In genomic region chr7:28804157-28804556, GRCh38 we compare ENCODE assay signal across 23 cellular contexts.
A peak's percentile ranks its signal among the peaks of the same experiment; 100 is the strongest.
DNase-seq lines count a peak whose midpoint lies in the region; ATAC-seq, FAIRE-seq and TF ChIP-seq lines count a peak whose summit lies in the region.
"Had no signal": no experiment of that assay in that cellular context is flagged by ENCODE, and none has a peak within 500 bp of the region (broad histone marks: within the 10 kb centered on the region; RNA-seq: fewer than 3 reads in every experiment).

No MANE protein-coding gene starts in this region.

- H2BK12ac ChIP-seq in trophoblast cell (ENCODE audit: low read length), result no peak overlapping the region

- H3K4me3 ChIP-seq in astrocyte (ENCODE audit: insufficient read depth, low read depth, low read length) (no peak overlapping the region), trophoblast cell (ENCODE audit: low read depth, low read length) (peak overlapping the region; percentile 44), esophagus muscularis mucosa (no peak overlapping the region)
- H3K4me3 ChIP-seq: A549; BLaER1 treated with 17β-estradiol and CSF1 and Interleukin-3, amounts not matched to agents 10 nM and 100 nM; GM12878; GM23338 had no signal

- ATAC-seq in activated CD4-positive, CD25-positive, alpha-beta regulatory T cell treated with anti-CD3 and anti-CD28 coated beads, Interleukin-2, amount 50 U/mL, for 24 hours, result no peak
- ATAC-seq: GM12878, GM23338 had no signal

- WGBS in trophoblast cell (ENCODE audit: extremely low coverage, insufficient coverage, insufficient read length), result no CpG with 5 or more reads among the region's 8 CpGs
- 94% methylated on average over 8 of the region's 8 CpGs for WGBS in esophagus muscularis mucosa

- intact Hi-C loops in esophagus muscularis mucosa (cut with DNase I), result no loop called here

- peak overlapping the region; percentile 53 for H3K27ac ChIP-seq in astrocyte (ENCODE audit: low read depth, low read length)
- no peak overlapping the region for H3K27ac ChIP-seq in trophoblast cell (ENCODE audit: low read depth, low read length)
- no peak overlapping the region for H3K27ac ChIP-seq in esophagus muscularis mucosa (replicated peaks in 1 of 4)
- H3K27ac ChIP-seq: A549; BLaER1 treated with 17β-estradiol and CSF1 and Interleukin-3, amounts not matched to agents 10 nM and 100 nM had no signal

- H3K4me1 ChIP-seq in astrocyte (ENCODE audit: insufficient read depth, low read length) (peaks cover 17% of the 10 kb centered on the region), trophoblast cell (ENCODE audit: control insufficient read depth in 1 of 2, insufficient read depth in 2 of 2, low read length in 2 of 2) (no peaks in the 10 kb centered on the region), esophagus muscularis mucosa (peaks cover 0 to 5% (median 2%) of the 10 kb centered on the region in 4 donors)
- H3K4me1 ChIP-seq: A549 had no signal

- H3K4ac ChIP-seq in trophoblast cell (ENCODE audit: low read depth, low read length), result no peak overlapping the region

- H2AFZ ChIP-seq in astrocyte (ENCODE audit: low read depth, low read length), result no peak overlapping the region
- no peak overlapping the region for H2AFZ ChIP-seq in trophoblast cell (ENCODE audit: insufficient read depth, low read length, poor library complexity)
- H2AFZ ChIP-seq: GM23338 had no signal

- H3K27me3 ChIP-seq in astrocyte (ENCODE audit: insufficient read depth, low read length) (no peaks in the 10 kb centered on the region), trophoblast cell (ENCODE audit: insufficient read depth, low read length) (no peaks in the 10 kb centered on the region), esophagus muscularis mucosa (no peaks in the 10 kb centered on the region)
- H3K27me3 ChIP-seq: BE2C; BLaER1 treated with 17β-estradiol and CSF1 and Interleukin-3, amounts not matched to agents 10 nM and 100 nM had no signal

- no peaks in the 10 kb centered on the region for H3K79me1 ChIP-seq in trophoblast cell (ENCODE audit: low read length)

- no peak overlapping the region for H3K23ac ChIP-seq in trophoblast cell (ENCODE audit: low read length)

- H3K4me3 Mint-ChIP-seq in astrocyte (ENCODE audit: unreplicated experiment) (no peak overlapping the region), neural crest cell (no peak overlapping the region)
- H3K4me3 Mint-ChIP-seq: CD4-positive, alpha-beta T cell; CD8-positive, alpha-beta memory T cell; GM23338; H9; HFFc6 had no signal

- H3K36me3 ChIP-seq in astrocyte (ENCODE audit: insufficient read depth, low read length) (no peaks in the 10 kb centered on the region), trophoblast cell (ENCODE audit: control insufficient read depth in 1 of 2, insufficient read depth in 2 of 2, low read length in 2 of 2) (peaks cover 0 to 3% of the 10 kb centered on the region in 2 experiments), esophagus muscularis mucosa (peaks cover 0 to 22% (median 5%) of the 10 kb centered on the region in 4 donors)
- H3K36me3 ChIP-seq: BE2C had no signal

- H3K27ac Mint-ChIP-seq in astrocyte (ENCODE audit: unreplicated experiment), result no peak overlapping the region
- peak overlapping the region; percentile 9 for H3K27ac Mint-ChIP-seq in neural crest cell (ENCODE audit: unreplicated experiment)
- H3K27ac Mint-ChIP-seq: CD4-positive, alpha-beta T cell; CD8-positive, alpha-beta memory T cell; GM23338; HFFc6 had no signal

- TF ChIP-seq EP300 in esophagus muscularis mucosa (IDR thresholded peaks at IDR 0.05), result no peak

- H4K20me1 ChIP-seq in astrocyte (ENCODE audit: insufficient read depth, low read length), result no peaks in the 10 kb centered on the region
- H4K20me1 ChIP-seq: BLaER1 treated with 17β-estradiol and CSF1 and Interleukin-3, amounts not matched to agents 10 nM and 100 nM had no signal

- TF ChIP-seq POLR2A in esophagus muscularis mucosa (IDR thresholded peaks at IDR 0.05; ENCODE audit: low read depth), result no peak

- no peak overlapping the region for H4K91ac ChIP-seq in trophoblast cell (ENCODE audit: low read depth, low read length)

- H3K18ac ChIP-seq in trophoblast cell (ENCODE audit: low read length), result no peak overlapping the region

- H4K12ac ChIP-seq in trophoblast cell (ENCODE audit: low read depth, low read length), result no peak overlapping the region

- H3K4me2 ChIP-seq in astrocyte (ENCODE audit: low read length), result no peak overlapping the region
- no peak overlapping the region for H3K4me2 ChIP-seq in trophoblast cell (ENCODE audit: low read length)
- H3K4me2 ChIP-seq: A549; BLaER1 treated with 17β-estradiol and CSF1 and Interleukin-3, amounts not matched to agents 10 nM and 100 nM; GM23338 had no signal

- H3K4me1 Mint-ChIP-seq in astrocyte (ENCODE audit: low read depth, unreplicated experiment) (peaks cover 18% of the 10 kb centered on the region), neural crest cell (no peaks in the 10 kb centered on the region)
- H3K4me1 Mint-ChIP-seq: CD8-positive, alpha-beta memory T cell had no signal

- H4K8ac ChIP-seq in trophoblast cell (ENCODE audit: low read depth, low read length), result no peak overlapping the region

- no peak overlapping the region for H2AK5ac ChIP-seq in trophoblast cell (ENCODE audit: low read length)

- DNase-seq in astrocyte (ENCODE audit: low read depth), result no peak
- no peak for DNase-seq in neural crest cell (ENCODE audit: low read depth, low spot score)
- no peak for DNase-seq in trophoblast cell
- no peak for DNase-seq in activated naive CD4-positive, alpha-beta T cell treated with anti-CD3 and anti-CD28 coated beads, Interleukin-2, amount 50 U/mL, for 16 hours
- DNase-seq in esophagus muscularis mucosa (ENCODE audit: extremely low spot score), result no peak
- DNase-seq: 8988T; ACHN; AML-193; BE2C; CD4-positive, alpha-beta T cell; CD8-positive, alpha-beta memory T cell; DMS 273 treated with DMSO at 0.1 percent for 48 hours; DMS79; GDM1; H9; HFFc6 had no signal

- H3K79me2 ChIP-seq in astrocyte (ENCODE audit: insufficient read depth, low read length) (no peaks in the 10 kb centered on the region), trophoblast cell (ENCODE audit: control insufficient read depth, insufficient read depth, low read length, poor library complexity) (no peaks in the 10 kb centered on the region)

- no peak overlapping the region for H3K9ac ChIP-seq in astrocyte (ENCODE audit: low read length)
- H3K9ac ChIP-seq in trophoblast cell (ENCODE audit: low read length), result no peak overlapping the region
- H3K9ac ChIP-seq: BLaER1 treated with 17β-estradiol and CSF1 and Interleukin-3, amounts not matched to agents 10 nM and 100 nM had no signal

- no peak overlapping the region for H3K14ac ChIP-seq in trophoblast cell (ENCODE audit: low read length)

- no peaks in the 10 kb centered on the region for H3K9me3 Mint-ChIP-seq in astrocyte (ENCODE audit: unreplicated experiment)
- no peaks in the 10 kb centered on the region for H3K9me3 Mint-ChIP-seq in neural crest cell
- H3K9me3 Mint-ChIP-seq: CD4-positive, alpha-beta T cell; GM23338; H9; HFFc6 had no signal

- no peak overlapping the region for H2BK120ac ChIP-seq in trophoblast cell (ENCODE audit: insufficient read depth, low read length, poor library complexity)

- TF ChIP-seq CTCF in astrocyte (IDR thresholded peaks at IDR 0.05; ENCODE audit: insufficient read depth, low read depth, low read length) (no peak), neural crest cell (conservative IDR thresholded peaks at IDR 0.05) (no peak), esophagus muscularis mucosa (IDR thresholded peaks at IDR 0.05) (no peak)

- H3K36me3 Mint-ChIP-seq in astrocyte (ENCODE audit: low read depth, unreplicated experiment) (peaks cover 20% of the 10 kb centered on the region), neural crest cell (ENCODE audit: low read depth) (peaks cover 5% of the 10 kb centered on the region)

- H2BK5ac ChIP-seq in trophoblast cell (ENCODE audit: low read depth, low read length, poor library complexity), result no peak overlapping the region

- no peaks in the 10 kb centered on the region for H3K27me3 Mint-ChIP-seq in astrocyte (ENCODE audit: low read depth, unreplicated experiment)
- no peaks in the 10 kb centered on the region for H3K27me3 Mint-ChIP-seq in neural crest cell (ENCODE audit: low read depth)
- H3K27me3 Mint-ChIP-seq: CD4-positive, alpha-beta T cell; CD8-positive, alpha-beta memory T cell had no signal

- FAIRE-seq in astrocyte (lab: Jason Lieb, UNC), result no peak
- FAIRE-seq: A549, D721Med, GM12878, GM19239 had no signal

- H3K9me3 ChIP-seq in astrocyte (ENCODE audit: insufficient read depth, low read depth, low read length) (no peaks in the 10 kb centered on the region), trophoblast cell (ENCODE audit: insufficient read depth, low read depth, low read length) (peaks cover 3% of the 10 kb centered on the region), esophagus muscularis mucosa (no peaks in the 10 kb centered on the region)
- H3K9me3 ChIP-seq: A549, BE2C had no signal
